ENCODE assay signal across 9 cellular contexts in the genomic region with DNA sequence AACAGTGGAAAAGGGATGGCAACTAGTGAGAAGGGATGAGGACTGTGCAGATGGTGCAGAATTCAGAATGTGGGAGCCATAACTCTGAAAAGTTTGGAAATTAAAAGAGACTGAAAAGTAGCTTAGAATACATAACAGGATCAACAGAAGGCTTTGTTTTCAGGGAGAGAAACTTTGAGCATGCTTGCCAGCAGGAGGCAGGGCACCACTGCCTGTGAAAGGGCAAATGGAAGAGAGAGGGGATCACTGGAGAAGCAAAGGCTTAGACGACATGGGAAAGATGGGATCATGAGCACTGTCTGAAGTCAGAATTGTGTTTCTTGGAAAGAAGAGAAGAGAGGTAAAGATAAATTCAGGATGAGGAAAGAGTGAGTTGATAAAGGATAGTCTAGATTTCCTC.
DNase-seq lines count a peak whose midpoint lies in the region; TF ChIP-seq lines count a peak whose summit lies in the region.
"Had no signal": no experiment of that assay in that cellular context is flagged by ENCODE, and none has a peak within 500 bp of the region (broad histone marks: within the 10 kb centered on the region; RNA-seq: fewer than 3 reads in every experiment).

No MANE protein-coding gene starts in this region.

- H3K4me2 ChIP-seq in MM.1S (ENCODE audit: low read depth, low read length) (no peak overlapping the region), neural progenitor cell (no peak overlapping the region)

- no peak overlapping the region for H2AFZ ChIP-seq in MM.1S (ENCODE audit: low read length)
- H2AFZ ChIP-seq in neural progenitor cell (replicated peaks), result peak overlapping the region; percentile 64

- peak; percentile 25 for TF ChIP-seq CTCF in MM.1S (IDR thresholded peaks at IDR 0.05; ENCODE audit: low read length)
- TF ChIP-seq CTCF in epithelial cell of esophagus (IDR thresholded peaks at IDR 0.05; ENCODE audit: insufficient read depth, low read depth, low read length, missing control alignments), result peak; percentile 75
- peak; percentile 66 for TF ChIP-seq CTCF in neural progenitor cell (IDR thresholded peaks at IDR 0.05)

- H3K79me2 ChIP-seq in MM.1S (ENCODE audit: low read length) (no peaks in the 10 kb centered on the region), neural progenitor cell (ENCODE audit: low read depth) (no peaks in the 10 kb centered on the region)

- H3K9ac ChIP-seq in MM.1S (ENCODE audit: low read length) (no peak overlapping the region), neural progenitor cell (no peak overlapping the region)

- H3K27me3 Mint-ChIP-seq in neural progenitor cell (ENCODE audit: insufficient read depth, low read depth), result no peaks in the 10 kb centered on the region
- H3K27me3 Mint-ChIP-seq in activated CD4-positive, alpha-beta memory T cell treated with anti-CD3 and anti-CD28 coated beads, Interleukin-2, amount 10 ng/mL, durations not matched to agents 7 days and 5 days, result peaks cover 4% of the 10 kb centered on the region

- no peaks in the 10 kb centered on the region for H3K4me1 Mint-ChIP-seq in neural progenitor cell
- H3K4me1 Mint-ChIP-seq in activated CD4-positive, alpha-beta memory T cell treated with anti-CD3 and anti-CD28 coated beads, Interleukin-2, amount 10 ng/mL, durations not matched to agents 7 days and 5 days, result peaks cover 6% of the 10 kb centered on the region

- POLR2A ChIA-PET in activated CD4-positive, alpha-beta memory T cell treated with anti-CD3 and anti-CD28 coated beads, Interleukin-2, amount 10 ng/mL, durations not matched to agents 7 days and 5 days (lab: Charles Lee), result no interaction called here

- H3F3A ChIP-seq in MM.1S (ENCODE audit: insufficient read depth, low read length), result no peaks in the 10 kb centered on the region
- no peaks in the 10 kb centered on the region for H3F3A ChIP-seq in neural progenitor cell (ENCODE audit: low read depth)

- no peaks in the 10 kb centered on the region for H3K36me3 ChIP-seq in MM.1S (replicated peaks; ENCODE audit: insufficient read depth, low read length)
- H3K36me3 ChIP-seq in neural progenitor cell, result no peaks in the 10 kb centered on the region

- H3K27ac ChIP-seq in MM.1S (ENCODE audit: low read length) (no peak overlapping the region), neural progenitor cell (no peak overlapping the region)

- no peak overlapping the region for H3K4me3 Mint-ChIP-seq in neural progenitor cell
- no peak overlapping the region for H3K4me3 Mint-ChIP-seq in activated CD4-positive, alpha-beta memory T cell treated with anti-CD3 and anti-CD28 coated beads, Interleukin-2, amount 10 ng/mL, durations not matched to agents 7 days and 5 days

- H3K4me3 ChIP-seq in MM.1S (ENCODE audit: low read length), result no peak overlapping the region
- H3K4me3 ChIP-seq in epithelial cell of esophagus (ENCODE audit: low read length), result no peak overlapping the region
- no peak overlapping the region for H3K4me3 ChIP-seq in neural progenitor cell

- H3K27ac Mint-ChIP-seq in neural progenitor cell, result no peak overlapping the region
- H3K27ac Mint-ChIP-seq in activated CD4-positive, alpha-beta memory T cell treated with anti-CD3 and anti-CD28 coated beads, Interleukin-2, amount 10 ng/mL, durations not matched to agents 7 days and 5 days, result no peak overlapping the region

- H3K27me3 ChIP-seq in MM.1S (replicated peaks; ENCODE audit: insufficient read depth, low read length) (peaks cover 4% of the 10 kb centered on the region; the same call in 1 of the 2 replicates), neural progenitor cell (no peaks in the 10 kb centered on the region)

- H3K9me2 ChIP-seq in MM.1S (replicated peaks; ENCODE audit: insufficient read depth, low read length), result no peaks in the 10 kb centered on the region

- H3K4me1 ChIP-seq in MM.1S (ENCODE audit: low read length) (no peaks in the 10 kb centered on the region), neural progenitor cell (no peaks in the 10 kb centered on the region)

- H3K36me3 Mint-ChIP-seq in neural progenitor cell, result no peaks in the 10 kb centered on the region
- H3K36me3 Mint-ChIP-seq in activated CD4-positive, alpha-beta memory T cell treated with anti-CD3 and anti-CD28 coated beads, Interleukin-2, amount 10 ng/mL, durations not matched to agents 7 days and 5 days (ENCODE audit: low read depth), result no peaks in the 10 kb centered on the region

- CTCF ChIA-PET in activated CD4-positive, alpha-beta memory T cell treated with anti-CD3 and anti-CD28 coated beads, Interleukin-2, amount 10 ng/mL, durations not matched to agents 7 days and 5 days (lab: Charles Lee), result no interaction called here

- intact Hi-C loops in posterior vena cava (cut with DNase I), result loop anchor here in 1 of 2 donors (10.0 kb wide), 1 partner anchor 301 kb away; no protein-coding TSS in a partner anchor

- peak; percentile 69 for DNase-seq in D341Med (ENCODE audit: low spot score)
- DNase-seq in MM.1S, result no peak
- peak; percentile 59 for DNase-seq in epithelial cell of esophagus (ENCODE audit: low read depth)
- peak; percentile 62 for DNase-seq in neural progenitor cell (ENCODE audit: low spot score)
- DNase-seq in KG1 (lab: John Stamatoyannopoulos, UW), result no peak
- no peak for DNase-seq in activated CD4-positive, alpha-beta memory T cell treated with anti-CD3 and anti-CD28 coated beads, Interleukin-2, amount 10 ng/mL, durations not matched to agents 7 days and 5 days
- no peak for DNase-seq in posterior vena cava (ENCODE audit: low spot score)
- DNase-seq in effector CD4-positive, alpha-beta T cell, result no peak
- DNase-seq: activated CD4-positive, alpha-beta T cell treated with anti-CD3 and anti-CD28 coated beads for 4 hours had no signal

- no peaks in the 10 kb centered on the region for H4K20me1 ChIP-seq in MM.1S (ENCODE audit: insufficient read depth, low read length)
- no peaks in the 10 kb centered on the region for H4K20me1 ChIP-seq in neural progenitor cell (ENCODE audit: low read depth)

- H3K9me3 Mint-ChIP-seq in neural progenitor cell, result no peaks in the 10 kb centered on the region
- H3K9me3 Mint-ChIP-seq in activated CD4-positive, alpha-beta memory T cell treated with anti-CD3 and anti-CD28 coated beads, Interleukin-2, amount 10 ng/mL, durations not matched to agents 7 days and 5 days, result no peaks in the 10 kb centered on the region

- H3K9me3 ChIP-seq in MM.1S (replicated peaks; ENCODE audit: insufficient read depth, low read length), result no peaks in the 10 kb centered on the region
- H3K9me3 ChIP-seq in neural progenitor cell (ENCODE audit: low read depth), result no peaks in the 10 kb centered on the region

Comparison
In these comparisons a context has a peak if more than half of its experiments do, and no peak if none do; other contexts are left out.
1. DNase-seq: peak in D341Med (single experiment), epithelial cell of esophagus (single experiment) and neural progenitor cell (single experiment); none in MM.1S (single experiment), KG1 (single experiment), activated CD4-positive, alpha-beta memory T cell treated with anti-CD3 and anti-CD28 coated beads, Interleukin-2, amount 10 ng/mL, durations not matched to agents 7 days and 5 days (single experiment), posterior vena cava (single experiment) and effector CD4-positive, alpha-beta T cell (single experiment).
2. CTCF ChIP-seq: peak in every context shown above with its lines; median percentile 75 in epithelial cell of esophagus; 66 in neural progenitor cell; 25 in MM.1S.